In genomic region chr16:6016530-6017184, GRCh38 we compare ENCODE assay signal across 9 cellular contexts.
DNase-seq lines count a peak whose midpoint lies in the region; ATAC-seq and TF ChIP-seq lines count a peak whose summit lies in the region.
"Had no signal": no experiment of that assay in that cellular context is flagged by ENCODE, and none has a peak within 500 bp of the region (broad histone marks: within the 10 kb centered on the region; RNA-seq: fewer than 3 reads in every experiment).

No MANE protein-coding gene starts in this region.

- no peaks in the 10 kb centered on the region for H3K36me3 ChIP-seq in adrenal gland (replicated peaks in 1 of 2)

- H3K9me3 ChIP-seq in adrenal gland (replicated peaks in 1 of 3) = no peaks in the 10 kb centered on the region

- H3K27ac ChIP-seq in adrenal gland = no peak overlapping the region

- ATAC-seq in HG02938 (IDR thresholded peaks at IDR 0.05; ENCODE audit: unreplicated experiment) = no peak
- ATAC-seq in HG03159 (IDR thresholded peaks at IDR 0.05; ENCODE audit: unreplicated experiment) = no peak

- H3K4me3 ChIP-seq in adrenal gland = no peak overlapping the region
- H3K4me3 ChIP-seq: lung had no signal

- no peaks in the 10 kb centered on the region for H3K4me1 ChIP-seq in adrenal gland (replicated peaks in 1 of 2)

- intact Hi-C loops in adrenal gland (cut with DNase I) = no loop called here

- 12 to 28% (median 19%) methylated on average over 2 of the region's 2 CpGs for WGBS in adrenal gland, 4 donors

- in situ Hi-C loops in KBM-7 (cut with MboI; ENCODE audit: low pct_unique_long_range_greater_than_20kb, low sequenced_read_pairs) = no loop called here

- TF ChIP-seq POLR2A in adrenal gland (IDR thresholded peaks at IDR 0.05) = no peak

- TF ChIP-seq CTCF in adrenal gland (IDR thresholded peaks at IDR 0.05) = peak in 3 of 6 experiments; percentile 10 to 17 (median 11)

- DNase-seq in DMS114 treated with DMSO at 0.1 percent for 48 hours (lab: John Stamatoyannopoulos, UW; ENCODE audit: unreplicated experiment) (peak; percentile 25), KBM-7 (peak; percentile 42), SW480 (ENCODE audit: low spot score) (peak; percentile 54), kidney glomerular epithelial cell (lab: John Stamatoyannopoulos, UW) (peak; percentile 60), NCI-H446 (lab: John Stamatoyannopoulos, UW) (no peak), adrenal gland (no peak)

- H3K27me3 ChIP-seq in adrenal gland = peaks cover 18% of the 10 kb centered on the region

Comparison
In these comparisons a context has a peak if more than half of its experiments do, and no peak if none do; other contexts are left out.
1. DNase-seq: peak in DMS114 treated with DMSO at 0.1 percent for 48 hours (single experiment), KBM-7 (single experiment), SW480 (single experiment) and kidney glomerular epithelial cell (single experiment); none in NCI-H446 (0 of 2) and adrenal gland (0 of 7).